In the genomic region with DNA sequence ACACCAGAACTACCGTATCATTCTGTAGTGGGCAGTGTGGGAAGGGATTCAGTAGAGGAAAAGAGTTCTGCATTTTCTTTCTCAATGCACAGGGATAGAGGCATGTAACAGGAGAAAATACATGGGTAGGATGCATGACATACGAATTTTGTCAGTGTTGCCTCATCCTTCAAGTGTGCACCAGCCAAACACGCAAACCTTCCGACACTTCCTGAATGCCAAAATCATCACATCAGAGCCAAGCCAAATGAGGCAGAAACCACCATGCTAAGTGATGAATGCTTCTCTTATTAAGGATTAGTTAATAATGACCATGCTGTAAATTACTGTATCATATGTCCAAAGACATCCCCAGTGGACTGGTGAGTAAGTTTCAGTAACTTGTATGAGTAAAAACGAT, we compare ENCODE assay signal across 25 cellular contexts. TPM values are rescaled to one million over a fixed set of nuclear protein-coding genes. Genes with fewer than 3 reads are reported as not detected.
DNase-seq lines count a peak whose midpoint lies in the region; ATAC-seq and TF ChIP-seq lines count a peak whose summit lies in the region.
"Had no signal": no experiment of that assay in that cellular context is flagged by ENCODE, and none has a peak within 500 bp of the region (broad histone marks: within the 10 kb centered on the region; RNA-seq: fewer than 3 reads in every experiment).

No MANE protein-coding gene starts in this region.

- H3K4me1 ChIP-seq in skeletal muscle satellite cell (ENCODE audit: control insufficient read depth, insufficient read depth, low read length), result peaks cover 85% of the 10 kb centered on the region

- peak overlapping the region; percentile 25 for H3K4me2 ChIP-seq in skeletal muscle satellite cell (ENCODE audit: low read length)

- peaks cover 14% of the 10 kb centered on the region for H3K36me3 ChIP-seq in skeletal muscle satellite cell (ENCODE audit: insufficient read depth, low read length)
- H3K36me3 ChIP-seq: cardiac muscle cell, neutrophil, thoracic aorta had no signal

- DNase-seq in cardiac fibroblast (ENCODE audit: low read depth in 2 of 2) (peak; percentile 78 to 81), fibroblast of the aortic adventitia (ENCODE audit: low read depth) (peak; percentile 85), RKO (ENCODE audit: low spot score) (no peak), GM13976 (ENCODE audit: low spot score) (no peak)
- DNase-seq: activated CD4-positive, alpha-beta T cell treated with anti-CD3 and anti-CD28 coated beads, Interleukin-2, amount 50 U/mL, for 48 hours; activated gamma-delta T cell; activated T-cell treated with anti-CD3 and anti-CD28 coated beads for 4 hours; CD8-positive, alpha-beta T cell; DMS153; GDM1; kidney; NCI-H1417; NCI-H510A treated with DMSO at 0.1 percent for 48 hours; NK-92 treated with Interleukin-12 subunit alpha and Interleukin-12 subunit beta, amount 100 ng/mL, for 24 hours; stimulated activated CD4-positive, alpha-beta T cell treated with anti-CD3 and anti-CD28 coated beads, Interleukin-4, amount 100 ng/mL, for 1 hour; stimulated activated naive CD4-positive, alpha-beta T cell had no signal

- no peaks in the 10 kb centered on the region for H3K9me3 ChIP-seq in skeletal muscle satellite cell (replicated peaks; ENCODE audit: low read length)
- H3K9me3 ChIP-seq: neutrophil, thoracic aorta had no signal

- in situ Hi-C loops in GM13976 (cut with MboI; ENCODE audit: low sequenced_read_pairs, unreplicated experiment), result no loop called here

- H3K4me3 ChIP-seq in cardiac fibroblast (replicated peaks in 1 of 2; ENCODE audit: low read depth in 2 of 2, low read length in 2 of 2) (no peak overlapping the region), fibroblast of the aortic adventitia (ENCODE audit: low read depth, low read length) (no peak overlapping the region), skeletal muscle satellite cell (ENCODE audit: low read length) (peak overlapping the region; percentile 8)
- H3K4me3 ChIP-seq: cardiac muscle cell, spleen, thoracic aorta had no signal

- no peak for TF ChIP-seq RAD21 in Ishikawa (IDR thresholded peaks at IDR 0.05; ENCODE audit: low read depth)

- peak overlapping the region; percentile 87 for H3K9ac ChIP-seq in skeletal muscle satellite cell (ENCODE audit: low read depth, low read length)

- no peaks in the 10 kb centered on the region for H3K27me3 ChIP-seq in skeletal muscle satellite cell (ENCODE audit: control insufficient read depth, insufficient read depth, low read length)
- H3K27me3 ChIP-seq: cardiac muscle cell, neutrophil, spleen had no signal

- peak; percentile 82; the same call in 1 of the 2 replicates for TF ChIP-seq EP300 in Ishikawa (IDR thresholded peaks at IDR 0.05; ENCODE audit: borderline replicate concordance)

- no peak for ATAC-seq in GM18868 (IDR thresholded peaks at IDR 0.05; ENCODE audit: unreplicated experiment)
- ATAC-seq: CD8-positive, alpha-beta T cell; SK-N-SH treated with all-trans-retinoic acid at 6 μM for 48 hours; WTC11 had no signal

- TF ChIP-seq CTCF in cardiac fibroblast (IDR thresholded peaks at IDR 0.05; ENCODE audit: low read depth, low read length), result no peak
- TF ChIP-seq CTCF in fibroblast of the aortic adventitia (IDR thresholded peaks at IDR 0.05; ENCODE audit: insufficient read depth, low read length), result no peak
- no peak for TF ChIP-seq CTCF in GM13976 (IDR thresholded peaks at IDR 0.05; ENCODE audit: borderline replicate concordance, control extremely low read depth, extremely low read depth, insufficient read depth, missing control alignments)

TF ChIP-seq in Ishikawa, 13 proteins besides CTCF, POLR2A, EP300 and RAD21:
- peak; percentile 75 for TF ChIP-seq NFIC (IDR thresholded peaks at IDR 0.05)
- TF ChIP-seq CEBPB (IDR thresholded peaks at IDR 0.05), result peak; percentile 37; the same call in 1 of the 2 replicates
- TF ChIP-seq, protein P1, sequence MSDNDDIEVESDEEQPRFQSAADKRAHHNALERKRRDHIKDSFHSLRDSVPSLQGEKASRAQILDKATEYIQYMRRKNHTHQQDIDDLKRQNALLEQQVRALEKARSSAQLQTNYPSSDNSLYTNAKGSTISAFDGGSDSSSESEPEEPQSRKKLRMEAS (IDR thresholded peaks at IDR 0.05), result no peak
- peak; percentile 70 for TF ChIP-seq TCF12 (IDR thresholded peaks at IDR 0.05; ENCODE audit: low read depth)
- TF ChIP-seq, protein P2, sequence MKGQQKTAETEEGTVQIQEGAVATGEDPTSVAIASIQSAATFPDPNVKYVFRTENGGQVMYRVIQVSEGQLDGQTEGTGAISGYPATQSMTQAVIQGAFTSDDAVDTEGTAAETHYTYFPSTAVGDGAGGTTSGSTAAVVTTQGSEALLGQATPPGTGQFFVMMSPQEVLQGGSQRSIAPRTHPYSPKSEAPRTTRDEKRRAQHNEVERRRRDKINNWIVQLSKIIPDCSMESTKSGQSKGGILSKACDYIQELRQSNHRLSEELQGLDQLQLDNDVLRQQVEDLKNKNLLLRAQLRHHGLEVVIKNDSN (IDR thresholded peaks at IDR 0.05), result no peak
- TF ChIP-seq TAF1 (IDR thresholded peaks at IDR 0.05; ENCODE audit: low read depth), result no peak
- TF ChIP-seq TEAD4 (IDR thresholded peaks at IDR 0.05), result peak; percentile 62
TF ChIP-seq in Ishikawa: peak in this region for 4.

RNA-seq across cellular contexts. Expression of a gene that starts 27.3 kb away (rescaled TPM):
- 2.4 and 2.5 TPM in 2 replicates for total RNA-seq in fibroblast of the aortic adventitia (ENCODE audit: low replicate concordance)
- 2.6 and 3.5 TPM in 2 replicates for total RNA-seq in skeletal muscle satellite cell (2012; rRNA removed)

Comparison
In these comparisons a context has a peak if more than half of its experiments do, and no peak if none do; other contexts are left out.
1. DNase-seq: peak in cardiac fibroblast (2 of 2) and fibroblast of the aortic adventitia (single experiment); none in RKO (single experiment) and GM13976 (single experiment).